Comparison of ENCODE assay signal across 21 cellular contexts in the genomic region with DNA sequence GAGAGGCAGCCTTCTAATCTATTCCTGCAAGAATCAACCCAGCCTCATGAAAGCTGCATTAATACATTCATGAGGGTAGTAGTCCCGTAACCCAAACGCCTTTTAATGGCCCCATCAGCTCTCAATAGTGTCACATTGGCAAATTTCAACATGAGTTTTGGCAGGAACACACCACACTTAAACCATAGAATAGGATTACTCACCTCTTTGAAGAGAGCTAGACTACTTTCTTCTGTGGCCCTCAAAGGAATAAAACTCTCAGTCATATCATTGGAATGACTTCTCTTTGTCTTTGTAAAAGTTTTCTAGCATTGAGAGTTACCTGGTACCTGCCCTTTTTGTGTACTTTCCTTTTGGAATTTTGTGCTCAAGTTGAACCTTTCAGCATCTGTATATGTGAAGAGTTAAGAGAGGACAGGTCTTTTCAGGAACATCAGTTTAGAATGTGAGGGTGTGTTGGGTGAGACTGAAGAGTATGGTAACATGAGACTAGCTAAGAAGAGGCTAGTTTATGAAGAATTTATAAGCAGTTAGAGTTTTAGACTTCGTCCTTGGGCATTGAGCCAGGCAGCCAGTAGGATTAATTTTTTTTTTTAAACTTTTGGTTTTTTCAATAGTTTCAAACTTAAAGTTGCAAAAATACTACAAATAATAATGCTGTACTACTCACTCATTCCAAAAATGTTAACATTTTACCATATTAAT.
A peak's percentile ranks its signal among the peaks of the same experiment; 100 is the strongest.
DNase-seq lines count a peak whose midpoint lies in the region; ATAC-seq, FAIRE-seq and TF ChIP-seq lines count a peak whose summit lies in the region.
"Had no signal": no experiment of that assay in that cellular context is flagged by ENCODE, and none has a peak within 500 bp of the region (broad histone marks: within the 10 kb centered on the region; RNA-seq: fewer than 3 reads in every experiment).

No MANE protein-coding gene starts in this region.

- H3K9me3 ChIP-seq in MM.1S (replicated peaks; ENCODE audit: insufficient read depth, low read length): no peaks in the 10 kb centered on the region
- H3K9me3 ChIP-seq: BE2C, HAP-1, suprapubic skin had no signal

- H4K20me1 ChIP-seq in KMS-11 (ENCODE audit: insufficient read depth) (no peaks in the 10 kb centered on the region), MM.1S (ENCODE audit: insufficient read depth, low read length) (no peaks in the 10 kb centered on the region)

- H3K36me3 Mint-ChIP-seq in neural crest cell (ENCODE audit: low read depth): peaks cover 46% of the 10 kb centered on the region

- H3K4me2 ChIP-seq in KMS-11 (peak overlapping the region; percentile 24; the same call in 1 of the 2 replicates), MM.1S (ENCODE audit: low read depth, low read length) (no peak overlapping the region)

- peaks cover 20% of the 10 kb centered on the region for H3K4me1 ChIP-seq in KMS-11 (ENCODE audit: low read depth, poor library complexity, severe bottlenecking)
- peaks cover 7% of the 10 kb centered on the region for H3K4me1 ChIP-seq in MM.1S (ENCODE audit: low read length)
- H3K4me1 ChIP-seq: BE2C, HAP-1, suprapubic skin had no signal

- H3K4me3 Mint-ChIP-seq in neural crest cell: no peak overlapping the region
- H3K4me3 Mint-ChIP-seq: activated T-helper 1 cell treated with anti-CD3 and anti-CD28 coated beads, Interleukin-12 subunit alpha, Interleukin-12 subunit beta, Interleukin-2, Interleukin-4 antibody, amounts not matched to agents 30 ng/mL and 10 ng/mL and 1 ng/mL, durations not matched to agents 14 hours and 24 hours and 36 hours had no signal

- H3K4me1 Mint-ChIP-seq in neural crest cell: peaks cover 9% of the 10 kb centered on the region

- DNase-seq in GM19239 (ENCODE audit: insufficient read length, low spot score): no peak
- peak; percentile 50 for DNase-seq in epithelial cell of prostate (ENCODE audit: low read depth, low spot score)
- DNase-seq in neural crest cell (ENCODE audit: low read depth, low spot score): no peak
- no peak for DNase-seq in MM.1S
- DNase-seq in NCI-H524 (lab: John Stamatoyannopoulos, UW): no peak
- DNase-seq: activated CD4-positive, alpha-beta T cell treated with anti-CD3 and anti-CD28 coated beads, Interleukin-2, amount 50 U/mL, for 48 hours; anterior cingulate cortex; BE2C; dermis blood vessel endothelial cell; hypothalamus; Karpas-422; left colon; NCI-H146; retina; stimulated activated CD4-positive, alpha-beta T cell treated with anti-CD3 and anti-CD28 coated beads, Interleukin-2, amount 100 ng/mL, for 24 hours had no signal

- no peaks in the 10 kb centered on the region for H3K79me2 ChIP-seq in KMS-11 (ENCODE audit: insufficient read depth, low read depth)
- 0 out of 2 replicates have a peak, but pooled peaks cover 9% of the 10 kb centered on the region for H3K79me2 ChIP-seq in MM.1S (ENCODE audit: low read length)

- no peak overlapping the region for H3K4me3 ChIP-seq in KMS-11 (IDR thresholded peaks at IDR 0.05; ENCODE audit: insufficient read depth, low read depth, low read length)
- no peak overlapping the region for H3K4me3 ChIP-seq in MM.1S (ENCODE audit: low read length)
- H3K4me3 ChIP-seq: HAP-1, suprapubic skin had no signal

- H3K9me2 ChIP-seq in MM.1S (replicated peaks; ENCODE audit: insufficient read depth, low read length): no peaks in the 10 kb centered on the region

- H2AFZ ChIP-seq in KMS-11 (ENCODE audit: low read depth) (no peak overlapping the region), MM.1S (ENCODE audit: low read length) (no peak overlapping the region)

- peak overlapping the region; percentile 4 for H3K27ac Mint-ChIP-seq in neural crest cell (ENCODE audit: unreplicated experiment)
- H3K27ac Mint-ChIP-seq: activated T-helper 1 cell treated with anti-CD3 and anti-CD28 coated beads, Interleukin-12 subunit alpha, Interleukin-12 subunit beta, Interleukin-2, Interleukin-4 antibody, amounts not matched to agents 30 ng/mL and 10 ng/mL and 1 ng/mL, durations not matched to agents 14 hours and 24 hours and 36 hours had no signal

- H3K9ac ChIP-seq in KMS-11: no peak overlapping the region
- H3K9ac ChIP-seq in MM.1S (ENCODE audit: low read length): no peak overlapping the region

- no peaks in the 10 kb centered on the region for H3K27me3 Mint-ChIP-seq in neural crest cell (ENCODE audit: low read depth)

- TF ChIP-seq CTCF in KMS-11 (conservative IDR thresholded peaks at IDR 0.05; ENCODE audit: low read depth, low read length) (no peak), neural crest cell (conservative IDR thresholded peaks at IDR 0.05) (no peak), MM.1S (IDR thresholded peaks at IDR 0.05; ENCODE audit: low read length) (no peak)

- H3K27me3 ChIP-seq in KMS-11 (ENCODE audit: insufficient read depth, low read depth): no peaks in the 10 kb centered on the region
- H3K27me3 ChIP-seq in MM.1S (replicated peaks; ENCODE audit: insufficient read depth, low read length): no peaks in the 10 kb centered on the region
- H3K27me3 ChIP-seq: BE2C, suprapubic skin had no signal

- ATAC-seq in GM19455 (IDR thresholded peaks at IDR 0.05; ENCODE audit: unreplicated experiment) (no peak), GM21528 (IDR thresholded peaks at IDR 0.05; ENCODE audit: low FRiP score, unreplicated experiment) (no peak)
- ATAC-seq: left colon had no signal

- H3K36me3 ChIP-seq in KMS-11 (ENCODE audit: insufficient read depth) (no peaks in the 10 kb centered on the region), MM.1S (replicated peaks; ENCODE audit: insufficient read depth, low read length) (no peaks in the 10 kb centered on the region)
- H3K36me3 ChIP-seq: BE2C had no signal

- peaks cover 6% of the 10 kb centered on the region; the same call in 1 of the 2 replicates for H3F3A ChIP-seq in MM.1S (ENCODE audit: insufficient read depth, low read length)

- H3K27ac ChIP-seq in KMS-11 (no peak overlapping the region; the same call in 1 of the 2 replicates), epithelial cell of prostate (no peak overlapping the region), MM.1S (ENCODE audit: low read length) (no peak overlapping the region)
- H3K27ac ChIP-seq: suprapubic skin had no signal

- H3K9me3 Mint-ChIP-seq in neural crest cell: no peaks in the 10 kb centered on the region
- H3K9me3 Mint-ChIP-seq: activated T-helper 1 cell treated with anti-CD3 and anti-CD28 coated beads, Interleukin-12 subunit alpha, Interleukin-12 subunit beta, Interleukin-2, Interleukin-4 antibody, amounts not matched to agents 30 ng/mL and 10 ng/mL and 1 ng/mL, durations not matched to agents 14 hours and 24 hours and 36 hours had no signal

- FAIRE-seq in GM19239 (lab: Jason Lieb, UNC): peak; percentile 58
